In genomic region chr20:58407966-58408557, GRCh38 we compare ENCODE assay signal across 8 cellular contexts. TPM values are rescaled to one million over a fixed set of nuclear protein-coding genes. Genes with fewer than 3 reads are reported as not detected.
DNase-seq lines count a peak whose midpoint lies in the region; ATAC-seq, FAIRE-seq and TF ChIP-seq lines count a peak whose summit lies in the region.

No MANE protein-coding gene starts in this region.

- TF ChIP-seq CTCF in ascending aorta (IDR thresholded peaks at IDR 0.05), result no peak
- TF ChIP-seq CTCF in psoas muscle (IDR thresholded peaks at IDR 0.05), result no peak
- no peak for TF ChIP-seq CTCF in kidney (IDR thresholded peaks at IDR 0.05; ENCODE audit: borderline replicate concordance, extremely low read depth, insufficient read depth)

- no peaks in the 10 kb centered on the region for H3K36me3 ChIP-seq in ascending aorta
- no peaks in the 10 kb centered on the region for H3K36me3 ChIP-seq in psoas muscle (ENCODE audit: insufficient read depth in 1 of 2, low read depth in 1 of 2)
- no peaks in the 10 kb centered on the region for H3K36me3 ChIP-seq in kidney (ENCODE audit: control insufficient read depth in 1 of 2, insufficient read depth in 2 of 2, low read length in 2 of 2)
- no peaks in the 10 kb centered on the region for H3K36me3 ChIP-seq in small intestine (ENCODE audit: control insufficient read depth in 2 of 2, insufficient read depth in 2 of 2, low read length in 2 of 2)

- H3K27me3 ChIP-seq in ascending aorta (no peaks in the 10 kb centered on the region), psoas muscle (ENCODE audit: insufficient read depth in 3 of 3, low read length in 2 of 3) (no peaks in the 10 kb centered on the region), small intestine (ENCODE audit: control insufficient read depth in 2 of 2, insufficient read depth in 2 of 2, low read length in 2 of 2) (no peaks in the 10 kb centered on the region)

- WGBS in psoas muscle, 3 donors, result 35 to 42% (median 40%) methylated on average over 2 of the region's 2 CpGs
- WGBS in small intestine, 3 donors, result 52 to 57% (median 52%) methylated on average over 2 of the region's 2 CpGs

- H3K9me3 ChIP-seq in ascending aorta, result no peaks in the 10 kb centered on the region
- no peaks in the 10 kb centered on the region for H3K9me3 ChIP-seq in psoas muscle
- no peaks in the 10 kb centered on the region for H3K9me3 ChIP-seq in kidney (ENCODE audit: control insufficient read depth in 1 of 2, low read length in 2 of 2)
- H3K9me3 ChIP-seq in small intestine (ENCODE audit: control insufficient read depth, low read depth), result no peaks in the 10 kb centered on the region

- H3K9ac ChIP-seq in kidney (ENCODE audit: low read length in 2 of 2), result no peak overlapping the region

- DNase-seq in NCI-H2171 treated with DMSO at 0.1 percent for 48 hours (lab: John Stamatoyannopoulos, UW) (peak; percentile 7), NCI-H2171 (lab: John Stamatoyannopoulos, UW) (no peak), ascending aorta (ENCODE audit: low spot score in 2 of 2) (no peak), psoas muscle (no peak), kidney (no peak), NOMO-1 (lab: John Stamatoyannopoulos, UW; ENCODE audit: unreplicated experiment in 2 of 2) (no peak), small intestine (no peak)

- no peak for FAIRE-seq in kidney (lab: Jason Lieb, UNC)
- no peak for FAIRE-seq in small intestine (lab: Jason Lieb, UNC)

- intact Hi-C loops in ascending aorta (cut with DNase I) (no loop called here), psoas muscle (cut with DNase I) (no loop called here), kidney (cut with DNase I) (no loop called here)

- H3K27ac ChIP-seq in ascending aorta (peak overlapping the region; percentile 30 to 66), psoas muscle (peak overlapping the region; percentile 87), kidney (ENCODE audit: low read depth in 2 of 2, low read length in 2 of 2) (no peak overlapping the region), small intestine (ENCODE audit: low read depth in 1 of 2, low read length in 1 of 2) (peak overlapping the region in 1 of 2 donors; percentile 45)

- H3K4me3 ChIP-seq in ascending aorta, result no peak overlapping the region
- H3K4me3 ChIP-seq in psoas muscle, result peak overlapping the region; percentile 8
- H3K4me3 ChIP-seq in kidney (ENCODE audit: low read length in 2 of 2), result no peak overlapping the region
- H3K4me3 ChIP-seq in small intestine (ENCODE audit: low read depth in 1 of 2, low read length in 2 of 2), result no peak overlapping the region

- peak; percentile 73 for ATAC-seq in HG03280 (IDR thresholded peaks at IDR 0.05; ENCODE audit: unreplicated experiment)
- peak; percentile 85 to 95 (median 94) for ATAC-seq in psoas muscle

- H3K4me1 ChIP-seq in ascending aorta, result peaks cover 0 to 4% of the 10 kb centered on the region in 2 donors
- H3K4me1 ChIP-seq in psoas muscle, result peaks cover 60% of the 10 kb centered on the region
- peaks cover 4 to 17% of the 10 kb centered on the region in 2 donors for H3K4me1 ChIP-seq in kidney (ENCODE audit: control insufficient read depth in 1 of 2, insufficient read depth in 1 of 2, low read depth in 1 of 2, low read length in 2 of 2)
- H3K4me1 ChIP-seq in small intestine (ENCODE audit: control insufficient read depth in 2 of 2, insufficient read depth in 1 of 2, low read depth in 1 of 2, low read length in 1 of 2), result peaks cover 2 to 9% of the 10 kb centered on the region in 2 donors

RNA-seq across cellular contexts. Expression of gene VAPB, which starts 19.0 kb away (rescaled TPM):
- 11.1 TPM for total RNA-seq in ascending aorta
- total RNA-seq in psoas muscle, result 10 to 100 TPM; 64.0 to 84.5 (median 77.5) TPM
- polyA plus RNA-seq in psoas muscle, result 10 to 100 TPM; 30.7 to 46.5 (median 44.4) TPM
- 60.4 TPM for total RNA-seq in kidney
- 49.3 TPM for polyA plus RNA-seq in kidney (ENCODE audit: insufficient read depth, low read depth, low replicate concordance)
- polyA plus RNA-seq in small intestine, result 10 to 100 TPM; 36.5 to 38.5 (median 37.1) TPM

Comparison
In these comparisons a context has a peak if more than half of its experiments do, and no peak if none do; other contexts are left out.
1. H3K27ac ChIP-seq: peak in ascending aorta (2 of 2) and psoas muscle (single experiment); none in kidney (0 of 2).